Comparison of ENCODE assay signal across 8 cellular contexts in genomic region chr12:55681142-55682077, GRCh38. TPM values are rescaled to one million over a fixed set of nuclear protein-coding genes. Genes with fewer than 3 reads are reported as not detected.
DNase-seq lines count a peak whose midpoint lies in the region; ATAC-seq and TF ChIP-seq lines count a peak whose summit lies in the region.

No MANE protein-coding gene starts in this region.

- peak overlapping the region in 3 of 5 donors; percentile 34 to 48 (median 43) for H3K4me3 ChIP-seq in subcutaneous abdominal adipose tissue (ENCODE audit: low read depth in 1 of 5, low read length in 5 of 5)

- CTCF ChIA-PET in MCF 10A (lab: Yijun Ruan, JAX): interaction anchor here (0.6 to 1.2 kb wide), 4 partner anchors 8 to 358 kb away, joined by 3 to 4 read pairs (median 3); partner anchors contain the start of gene OR10P1

- H3K27me3 ChIP-seq in subcutaneous abdominal adipose tissue (ENCODE audit: control insufficient read depth in 5 of 5, insufficient read depth in 4 of 5, low read length in 5 of 5): peaks cover 0 to 6% (median 0%) of the 10 kb centered on the region in 5 donors

- H3K9ac ChIP-seq in subcutaneous abdominal adipose tissue (ENCODE audit: low read length in 5 of 5): no peak overlapping the region

- H3K4me1 Mint-ChIP-seq in MCF 10A (ENCODE audit: insufficient read depth, unreplicated experiment): peaks cover 9% of the 10 kb centered on the region

- no peak overlapping the region for H3K4me3 Mint-ChIP-seq in MCF 10A (ENCODE audit: unreplicated experiment)

- POLR2A ChIA-PET in MCF 10A (lab: Yijun Ruan, JAX): interaction anchor here (0.7 kb wide), 1 partner anchor 34 kb away, joined by 3 read pairs; the partner anchor contains the start of gene BLOC1S1

- ATAC-seq in GM21717 (IDR thresholded peaks at IDR 0.05; ENCODE audit: unreplicated experiment): no peak
- ATAC-seq in HG03520 (IDR thresholded peaks at IDR 0.05; ENCODE audit: unreplicated experiment): no peak

- H3K4me1 ChIP-seq in subcutaneous abdominal adipose tissue (ENCODE audit: control insufficient read depth in 5 of 5, insufficient read depth in 5 of 5, low read length in 5 of 5): peaks cover 2 to 16% (median 13%) of the 10 kb centered on the region in 5 donors

- no peaks in the 10 kb centered on the region for H3K9me3 ChIP-seq in subcutaneous abdominal adipose tissue (ENCODE audit: control insufficient read depth in 5 of 5, low read length in 5 of 5)

- H3K36me3 ChIP-seq in subcutaneous abdominal adipose tissue (ENCODE audit: control insufficient read depth in 5 of 5, insufficient read depth in 5 of 5, low read length in 5 of 5): peaks cover 0 to 17% (median 16%) of the 10 kb centered on the region in 5 donors

- H3K9me3 Mint-ChIP-seq in MCF 10A (ENCODE audit: unreplicated experiment): no peaks in the 10 kb centered on the region

- intact Hi-C loops in MCF 10A (cut with micrococcal nuclease): loop anchor here (1.0 to 2.0 kb wide), 3 partner anchors 40 to 55 kb away; partner anchors contain the start of gene CD63

- TF ChIP-seq CTCF in MCF 10A (IDR thresholded peaks at IDR 0.05; ENCODE audit: unreplicated experiment): peak; percentile 37

- BruUV-seq in MCF 10A (replicated peaks; lab: Mats Ljungman, UMichigan): no TSS peak

- peak; percentile 11 for DNase-seq in stimulated activated CD4-positive, alpha-beta T cell treated with anti-CD3 and anti-CD28 coated beads, Interleukin-4, amount 100 ng/mL, for 1 hour
- no peak for DNase-seq in stimulated activated CD4-positive, alpha-beta T cell treated with anti-CD3 and anti-CD28 coated beads, Interleukin-1b, Interleukin-23, amount 100 ng/mL, for 48 hours
- DNase-seq in NCI-H460 (ENCODE audit: extremely low read depth, low read depth): peak; percentile 79
- peak; percentile 75 for DNase-seq in MCF 10A (ENCODE audit: unreplicated experiment)
- DNase-seq in kidney tubule cell (ENCODE audit: low spot score): peak; percentile 89

- peaks cover 25% of the 10 kb centered on the region for H3K27me3 Mint-ChIP-seq in MCF 10A (ENCODE audit: insufficient read depth, unreplicated experiment)

- no peaks in the 10 kb centered on the region for H3K36me3 Mint-ChIP-seq in MCF 10A (ENCODE audit: insufficient read depth, unreplicated experiment)

- H3K27ac ChIP-seq in subcutaneous abdominal adipose tissue (ENCODE audit: low read depth, low read length): peak overlapping the region; percentile 62

- no peak overlapping the region for H3K27ac Mint-ChIP-seq in MCF 10A (ENCODE audit: low read depth, unreplicated experiment)

RNA-seq across cellular contexts. Expression of gene ITGA7, which starts 26.3 kb away (rescaled TPM):
- 0.38 and 1.2 TPM in 2 replicates for total RNA-seq in NCI-H460 (2014; rRNA removed; shearing (Covaris generic))
- polyA plus RNA-seq in NCI-H460 (2014; cell fraction: nucleus; rRNA removed): 4.1 and 4.9 TPM in 2 replicates
- 2.1 and 3.0 TPM in 2 replicates for total RNA-seq in MCF 10A (2022)

RNA-seq across cellular contexts. Expression of gene BLOC1S1, which starts 34.4 kb away (rescaled TPM):
- total RNA-seq in NCI-H460 (2014; rRNA removed; shearing (Covaris generic)): 66.7 and 69.8 TPM in 2 replicates
- 109 and 269 TPM in 2 replicates for polyA plus RNA-seq in NCI-H460 (2014; cell fraction: nucleus; rRNA removed)
- 75.8 and 84.3 TPM in 2 replicates for total RNA-seq in MCF 10A (2022)

RNA-seq across cellular contexts. Expression of gene RDH5, which starts 38.8 kb away (rescaled TPM):
- total RNA-seq in NCI-H460 (2014; rRNA removed; shearing (Covaris generic)): 2.4 and 3.0 TPM in 2 replicates
- polyA plus RNA-seq in NCI-H460 (2014; cell fraction: nucleus; rRNA removed): 6.3 and 13.3 TPM in 2 replicates
- total RNA-seq in MCF 10A (2022): 2.5 and 3.9 TPM in 2 replicates

RNA-seq across cellular contexts. Expression of gene OR10P1, which starts 44.7 kb away (rescaled TPM):
- not detected in 2 replicates for total RNA-seq in NCI-H460 (2014; rRNA removed; shearing (Covaris generic))
- not detected in 2 replicates for polyA plus RNA-seq in NCI-H460 (2014; cell fraction: nucleus; rRNA removed)
- not detected in 2 replicates for total RNA-seq in MCF 10A (2022)

RNA-seq across cellular contexts. Expression of gene CD63, which starts 47.4 kb away (rescaled TPM):
- total RNA-seq in NCI-H460 (2014; rRNA removed; shearing (Covaris generic)): 434 and 500 TPM in 2 replicates
- 453 and 493 TPM in 2 replicates for polyA plus RNA-seq in NCI-H460 (2014; cell fraction: nucleus; rRNA removed)
- 552 and 724 TPM in 2 replicates for total RNA-seq in MCF 10A (2022)
